ENCODE assay signal across 18 cellular contexts in genomic region chr2:72094701-72095100, GRCh38. TPM values are rescaled to one million over a fixed set of nuclear protein-coding genes. Genes with fewer than 3 reads are reported as not detected.
"Had no signal": no experiment of that assay in that cellular context is flagged by ENCODE, and none has a peak within 500 bp of the region (broad histone marks: within the 10 kb centered on the region; RNA-seq: fewer than 3 reads in every experiment).

No MANE protein-coding gene starts in this region.

- H3K27me3 ChIP-seq: breast epithelium, MG63, Peyer's patch, SJCRH30 had no signal

- H3K4me3 ChIP-seq: breast epithelium, MG63, Peyer's patch, SJCRH30 had no signal

- H3K36me3 ChIP-seq: breast epithelium, MG63, Peyer's patch, SJCRH30, WERI-Rb-1 had no signal

- H3K27ac ChIP-seq: breast epithelium, KMS-11, Peyer's patch, RWPE1, SJCRH30, WERI-Rb-1 had no signal

- H3K4me1 ChIP-seq: breast epithelium, SJCRH30 had no signal

- DNase-seq: activated CD4-positive, alpha-beta T cell treated with anti-CD3 and anti-CD28 coated beads for 36 hours; activated CD8-positive, alpha-beta memory T cell treated with anti-CD3 and anti-CD28 coated beads, Interleukin-2, amount 50 U/mL, for 4 hours; activated CD8-positive, alpha-beta T cell treated with anti-CD3 and anti-CD28 coated beads for 36 hours; activated naive CD4-positive, alpha-beta T cell treated with anti-CD3 and anti-CD28 coated beads, Interleukin-2, amount 50 U/mL, for 16 hours; aorta; MG63; MV-4-11; NK-92 treated with Interleukin-12 subunit alpha and Interleukin-12 subunit beta, amount 100 ng/mL, for 24 hours; Peyer's patch; Right ventricle myocardium superior; SJCRH30; SK-N-SH; T-helper 1 cell; WERI-Rb-1 had no signal

- H3K4me2 ChIP-seq: KMS-11, SK-N-SH had no signal

- H3K9me2 ChIP-seq: SK-N-SH had no signal

- H3K9me3 ChIP-seq: breast epithelium, MG63, Peyer's patch, SJCRH30, SK-N-SH had no signal

- H3K9ac ChIP-seq: KMS-11, SK-N-SH had no signal

- ATAC-seq: activated CD4-positive, alpha-beta T cell treated with anti-CD3 and anti-CD28 coated beads for 36 hours; activated CD8-positive, alpha-beta T cell treated with anti-CD3 and anti-CD28 coated beads for 36 hours had no signal

RNA-seq across cellular contexts. Expression of gene CYP26B1, which starts 53.0 kb away (rescaled TPM):
- total RNA-seq: activated CD4-positive, alpha-beta T cell treated with anti-CD3 and anti-CD28 coated beads for 36 hours; activated CD8-positive, alpha-beta T cell treated with anti-CD3 and anti-CD28 coated beads for 36 hours; T-helper 2 cell treated with Interferon-gamma antibody and Interleukin-4, amounts not matched to agents 100 ng/mL and 5 ng/mL, for 36 hours had no signal
